12 cellular contexts compared by ENCODE assay signal in genomic region chr9:137032893-137033292, GRCh38. TPM values are rescaled to one million over a fixed set of nuclear protein-coding genes. Genes with fewer than 3 reads are reported as not detected.
DNase-seq lines count a peak whose midpoint lies in the region; ATAC-seq and TF ChIP-seq lines count a peak whose summit lies in the region.
"Had no signal": no experiment of that assay in that cellular context is flagged by ENCODE, and none has a peak within 500 bp of the region (broad histone marks: within the 10 kb centered on the region; RNA-seq: fewer than 3 reads in every experiment).

No MANE protein-coding gene starts in this region.

- ATAC-seq in gastroesophageal sphincter (peak; percentile 31), psoas muscle (no peak), HG03342 (IDR thresholded peaks at IDR 0.05; ENCODE audit: unreplicated experiment) (no peak)
- ATAC-seq: WTC11 had no signal

- no peak for TF ChIP-seq CTCF in gastroesophageal sphincter (IDR thresholded peaks at IDR 0.05)
- no peak for TF ChIP-seq CTCF in psoas muscle (IDR thresholded peaks at IDR 0.05)
- TF ChIP-seq CTCF in PC-9 (conservative IDR thresholded peaks at IDR 0.05), result no peak

- H3K4me1 ChIP-seq in gastroesophageal sphincter (peaks cover 0 to 34% (median 25%) of the 10 kb centered on the region in 3 donors), psoas muscle (peaks cover 16% of the 10 kb centered on the region), HAP-1 (peaks cover 8% of the 10 kb centered on the region), PC-9 (replicated peaks; ENCODE audit: insufficient read depth) (peaks cover 17% of the 10 kb centered on the region)

- H3K9me3 ChIP-seq in gastroesophageal sphincter (no peaks in the 10 kb centered on the region), psoas muscle (no peaks in the 10 kb centered on the region), HAP-1 (no peaks in the 10 kb centered on the region), PC-9 (ENCODE audit: insufficient read depth, low read depth) (no peaks in the 10 kb centered on the region)

- H3K27me3 ChIP-seq in gastroesophageal sphincter (peaks cover 16% of the 10 kb centered on the region), psoas muscle (ENCODE audit: insufficient read depth in 3 of 3, low read length in 2 of 3) (peaks cover 0 to 6% (median 0%) of the 10 kb centered on the region in 3 donors), HAP-1 (ENCODE audit: low read depth) (peaks cover 6% of the 10 kb centered on the region; the same call in 1 of the 2 replicates), PC-9 (ENCODE audit: insufficient read depth, low read depth) (no peaks in the 10 kb centered on the region)

- no peak overlapping the region for H3K27ac ChIP-seq in gastroesophageal sphincter
- no peak overlapping the region for H3K27ac ChIP-seq in psoas muscle
- H3K27ac ChIP-seq in PC-9, result no peak overlapping the region

- intact Hi-C loops in psoas muscle (cut with DNase I) (no loop called here), PC-9 (cut with micrococcal nuclease; ENCODE audit: unreplicated experiment) (no loop called here)

- 43 to 65% methylated on average over 2 to 5 of the region's 10 CpGs for WGBS in gastroesophageal sphincter (ENCODE audit: low coverage in 1 of 2), 2 donors
- WGBS in psoas muscle, 3 donors, result 84 to 89% (median 85%) methylated on average over 9 to 10 of the region's 10 CpGs

- H3F3A ChIP-seq in PC-9 (ENCODE audit: insufficient read depth, low read depth), result peaks cover 27% of the 10 kb centered on the region; the same call in 1 of the 2 replicates

- 0 out of 2 replicates have a peak, but pooled peaks cover 4% of the 10 kb centered on the region for H4K20me1 ChIP-seq in PC-9 (ENCODE audit: insufficient read depth)

- no peak for TF ChIP-seq EP300 in gastroesophageal sphincter (IDR thresholded peaks at IDR 0.05)

- H3K9me2 ChIP-seq in PC-9 (ENCODE audit: insufficient read depth), result no peaks in the 10 kb centered on the region

- CTCF ChIA-PET in PC-9 (lab: Charles Lee), result no interaction called here

- H3K4me2 ChIP-seq in PC-9, result no peak overlapping the region

- in situ Hi-C loops in HAP-1 (cut with MboI; ENCODE audit: low sequenced_read_pairs), result loop anchor here (10.0 kb wide), 1 partner anchor 248 kb away; no protein-coding TSS in a partner anchor

- POLR2A ChIA-PET in PC-9 (lab: Charles Lee; ENCODE audit: unreplicated experiment), result no interaction called here

- DNase-seq in GDM1 (lab: John Stamatoyannopoulos, UW) (peak; percentile 84), NOMO-1 treated with DMSO at 0.1 percent for 48 hours (lab: John Stamatoyannopoulos, UW; ENCODE audit: unreplicated experiment) (peak; percentile 71), psoas muscle (peak; percentile 65 to 73), AG20443 (ENCODE audit: low spot score) (no peak), HAP-1 (ENCODE audit: low spot score in 2 of 2) (no peak), PC-9 (no peak)
- DNase-seq: DMS79, NCI-H2227 treated with DMSO at 0.1 percent for 48 hours, SHP77 had no signal

- H3K36me3 ChIP-seq in gastroesophageal sphincter (peaks cover 0 to 8% of the 10 kb centered on the region in 2 donors), psoas muscle (ENCODE audit: insufficient read depth in 1 of 2, low read depth in 1 of 2) (no peaks in the 10 kb centered on the region), HAP-1 (replicated peaks) (no peaks in the 10 kb centered on the region), PC-9 (ENCODE audit: low read depth) (no peaks in the 10 kb centered on the region)

- H3K79me2 ChIP-seq in PC-9 (ENCODE audit: low read depth), result no peaks in the 10 kb centered on the region

- H3K4me3 ChIP-seq in gastroesophageal sphincter (peak overlapping the region in 1 of 2 donors; percentile 26), psoas muscle (peak overlapping the region; percentile 28), HAP-1 (no peak overlapping the region), PC-9 (no peak overlapping the region)

- peak in 1 of 2 donors; percentile 7 for TF ChIP-seq POLR2A in gastroesophageal sphincter (IDR thresholded peaks at IDR 0.05)

- no peak overlapping the region for H2AFZ ChIP-seq in PC-9

- no TSS peak for BruUV-seq in PC-9 (replicated peaks; lab: Mats Ljungman, UMichigan)

RNA-seq across cellular contexts. Expression of gene FUT7, which starts 1.0 kb away (rescaled TPM):
- total RNA-seq in gastroesophageal sphincter (under 1 TPM in 1 of 4 donors, not detected in 3; 0.20 TPM), psoas muscle (under 1 TPM in 1 of 4 donors, not detected in 3; 0.08 TPM), PC-9 (2021) (not detected in 2 replicates)
- under 1 TPM in 2 of 3 donors, not detected in 1; 0.01 to 0.06 TPM for polyA plus RNA-seq in psoas muscle
- total RNA-seq: WTC11 had no signal

RNA-seq across cellular contexts. Expression of gene ABCA2, which starts 4.9 kb away (rescaled TPM):
- total RNA-seq in gastroesophageal sphincter, result 10 to 100 TPM; 13.5 to 24.3 (median 19.3) TPM
- total RNA-seq in psoas muscle, result 10 to 100 TPM; 12.2 to 23.5 (median 18.3) TPM
- polyA plus RNA-seq in psoas muscle, result 10 to 100 TPM in 1 of 3 donors, 1 to 10 TPM in 2; 6.9 to 11.1 (median 8.5) TPM
- 79.2 and 115 TPM in 2 replicates for total RNA-seq in PC-9 (2021)

RNA-seq across cellular contexts. Expression of gene NPDC1, which starts 13.1 kb away (rescaled TPM):
- 10 to 100 TPM; 50.4 to 69.9 (median 59.5) TPM for total RNA-seq in gastroesophageal sphincter
- total RNA-seq in psoas muscle, result 10 to 100 TPM; 17.3 to 32.1 (median 22.6) TPM
- 10 to 100 TPM; 14.8 to 23.2 (median 17.6) TPM for polyA plus RNA-seq in psoas muscle
- total RNA-seq in PC-9 (2021), result 89.8 and 137 TPM in 2 replicates

RNA-seq across cellular contexts. Expression of gene ENTPD2, which starts 21.0 kb away (rescaled TPM):
- 1 to 10 TPM in 1 of 4 donors, under 1 TPM in 1, not detected in 2; 0.58 to 1.6 TPM for total RNA-seq in gastroesophageal sphincter
- total RNA-seq in psoas muscle, result 1 to 10 TPM in 2 of 4 donors, under 1 TPM in 2; 0.59 to 1.4 (median 0.95) TPM
- under 1 TPM; 0.17 to 0.29 (median 0.28) TPM for polyA plus RNA-seq in psoas muscle
- total RNA-seq in PC-9 (2021), result 9.0 and 14.1 TPM in 2 replicates

RNA-seq across cellular contexts. Expression of gene CLIC3, which starts 36.5 kb away (rescaled TPM):
- 1 to 10 TPM in 3 of 4 donors, under 1 TPM in 1; 0.81 to 5.4 (median 2.2) TPM for total RNA-seq in gastroesophageal sphincter
- total RNA-seq in psoas muscle, result under 1 TPM in 3 of 4 donors, not detected in 1; 0.38 to 0.90 (median 0.54) TPM
- polyA plus RNA-seq in psoas muscle, result under 1 TPM; 0.55 to 0.94 (median 0.79) TPM
- total RNA-seq in PC-9 (2021), result 24.1 and 39.7 TPM in 2 replicates

Comparison
In these comparisons a context has a peak if more than half of its experiments do, and no peak if none do; other contexts are left out.
1. DNase-seq: peak in GDM1 (single experiment), NOMO-1 treated with DMSO at 0.1 percent for 48 hours (single experiment) and psoas muscle (2 of 2); none in AG20443 (single experiment), HAP-1 (0 of 2) and PC-9 (0 of 2).